12 cellular contexts compared by ENCODE assay signal in the genomic region with DNA sequence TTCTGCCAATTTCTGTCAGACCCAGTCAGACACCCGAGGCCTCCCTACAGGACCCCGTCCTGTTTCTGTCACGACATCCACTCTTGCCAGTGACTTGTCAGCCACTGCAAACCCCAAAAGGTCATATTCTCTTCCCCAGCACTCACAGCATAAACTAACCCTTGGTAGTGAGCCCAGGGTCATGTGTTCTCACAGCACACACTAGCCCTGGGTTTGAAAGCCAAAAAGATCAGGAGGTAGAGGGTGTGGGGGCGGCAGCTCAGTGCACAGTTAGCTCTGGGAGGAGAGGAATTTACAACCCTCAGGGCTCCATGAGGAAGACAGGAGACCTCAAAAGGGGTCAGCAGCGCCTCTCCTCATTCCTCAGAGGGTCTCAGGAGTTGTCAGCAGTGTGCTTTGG. TPM values are rescaled to one million over a fixed set of nuclear protein-coding genes. Genes with fewer than 3 reads are reported as not detected.
DNase-seq lines count a peak whose midpoint lies in the region; ATAC-seq, FAIRE-seq and TF ChIP-seq lines count a peak whose summit lies in the region.
"Had no signal": no experiment of that assay in that cellular context is flagged by ENCODE, and none has a peak within 500 bp of the region (broad histone marks: within the 10 kb centered on the region; RNA-seq: fewer than 3 reads in every experiment).

No MANE protein-coding gene starts in this region.

- no peak overlapping the region for H3K4me3 ChIP-seq in foreskin fibroblast (ENCODE audit: low read depth in 1 of 2, low read length in 2 of 2)
- H3K4me3 ChIP-seq in pancreas: no peak overlapping the region

- peak overlapping the region in 2 of 4 donors; percentile 2 to 62 for H3K27ac ChIP-seq in pancreas
- H3K27ac ChIP-seq: epithelial cell of prostate had no signal

- ATAC-seq in Right ventricle myocardium inferior: peak; percentile 86
- ATAC-seq in pancreas: peak in 3 of 4 donors; percentile 47 to 77 (median 73)
- ATAC-seq: left colon had no signal

- intact Hi-C loops in Right ventricle myocardium inferior (cut with DNase I): no loop called here
- intact Hi-C loops in cardiac septum (cut with DNase I): no loop called here
- intact Hi-C loops in pancreas (cut with DNase I): loop anchor here in 1 of 3 donors (5.0 kb wide), 1 partner anchor 41 kb away; no protein-coding TSS in a partner anchor

- DNase-seq in Right ventricle myocardium inferior (ENCODE audit: missing footprints) (no peak), cardiac septum (ENCODE audit: low spot score) (no peak), foreskin fibroblast (peak; percentile 41 to 63), pancreas (no peak), NCI-H82 (lab: John Stamatoyannopoulos, UW) (no peak), medulla oblongata (ENCODE audit: extremely low spot score) (no peak), D341Med (ENCODE audit: low spot score) (no peak), AML-193 (lab: John Stamatoyannopoulos, UW) (no peak)
- DNase-seq: left colon; NCI-H1694; stimulated activated CD4-positive, alpha-beta T cell treated with anti-CD3 and anti-CD28 coated beads, Interleukin-15, amount 100 ng/mL, for 24 hours had no signal

- H3K4me1 ChIP-seq in pancreas: peaks cover 0 to 13% (median 0%) of the 10 kb centered on the region in 3 donors

- H3K36me3 ChIP-seq in pancreas: no peaks in the 10 kb centered on the region

- TF ChIP-seq CTCF in foreskin fibroblast (IDR thresholded peaks at IDR 0.05; ENCODE audit: low read depth, low read length): no peak
- no peak for TF ChIP-seq CTCF in pancreas (IDR thresholded peaks at IDR 0.05)

- 84 to 93% methylated on average over 5 of the region's 5 CpGs for WGBS in pancreas, 2 donors

- no peaks in the 10 kb centered on the region for H3K9me3 ChIP-seq in pancreas

- FAIRE-seq in pancreas (lab: Jason Lieb, UNC): no peak

- no peaks in the 10 kb centered on the region for H3K27me3 ChIP-seq in pancreas

RNA-seq across cellular contexts. Expression of a gene that starts 9.9 kb away (rescaled TPM):
- total RNA-seq in Right ventricle myocardium inferior (35.5 TPM), cardiac septum (34.2 TPM), pancreas (10 to 100 TPM; 14.6 to 27.4 (median 16.3) TPM)
- polyA plus RNA-seq in pancreas: 10 to 100 TPM; 14.2 to 16.3 TPM

Comparison
In these comparisons a context has a peak if more than half of its experiments do, and no peak if none do; other contexts are left out.
1. DNase-seq: peak in foreskin fibroblast (2 of 2); none in Right ventricle myocardium inferior (single experiment), cardiac septum (single experiment), pancreas (0 of 6), NCI-H82 (single experiment), medulla oblongata (single experiment), D341Med (single experiment) and AML-193 (0 of 2).